Comparison of ENCODE assay signal across 5 cellular contexts in the genomic region with DNA sequence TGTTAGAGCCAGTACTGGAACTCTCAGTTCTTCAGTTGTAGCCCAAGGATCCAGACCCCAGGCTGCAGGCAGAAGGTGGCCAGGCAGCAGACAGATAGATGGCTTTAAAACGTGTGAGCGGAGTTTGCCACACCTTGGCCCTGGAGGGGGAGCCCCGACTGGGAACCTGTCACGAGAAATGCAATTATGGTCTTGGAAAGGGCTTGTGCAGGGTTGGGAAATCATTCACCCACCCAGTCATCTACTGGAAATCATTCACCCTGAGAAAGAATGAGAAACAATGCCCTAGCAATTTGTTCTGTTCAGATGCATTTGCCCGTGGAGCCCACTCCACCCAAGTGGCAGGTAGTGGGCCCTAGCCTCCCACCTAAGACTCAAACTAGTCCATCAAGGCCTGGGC.
"Had no signal": no experiment of that assay in that cellular context is flagged by ENCODE, and none has a peak within 500 bp of the region (broad histone marks: within the 10 kb centered on the region; RNA-seq: fewer than 3 reads in every experiment).

No MANE protein-coding gene starts in this region.

- ATAC-seq: GM23338, HepG2, K562 had no signal

- DNase-seq: H9, HCEC 1CT had no signal

- H3K4me3 ChIP-seq: GM23338, K562 had no signal
